In genomic region chr7:90788057-90788456, GRCh38 we compare ENCODE assay signal across 23 cellular contexts.
DNase-seq lines count a peak whose midpoint lies in the region; ATAC-seq and TF ChIP-seq lines count a peak whose summit lies in the region.
"Had no signal": no experiment of that assay in that cellular context is flagged by ENCODE, and none has a peak within 500 bp of the region (broad histone marks: within the 10 kb centered on the region; RNA-seq: fewer than 3 reads in every experiment).

No MANE protein-coding gene starts in this region.

- H2BK15ac ChIP-seq in IMR-90 (ENCODE audit: low read depth, low read length): no peak overlapping the region

- H3K56ac ChIP-seq in IMR-90 (ENCODE audit: extremely low read depth, insufficient read depth, low read length): no peak overlapping the region

- H3K9me3 Mint-ChIP-seq in chondrocyte (ENCODE audit: low read depth) (peaks cover 21% of the 10 kb centered on the region), memory B cell (peaks cover 15% of the 10 kb centered on the region)

- no peak overlapping the region for H2AFZ ChIP-seq in IMR-90 (replicated peaks; ENCODE audit: low read length, poor library complexity)

- H2AK9ac ChIP-seq in IMR-90 (replicated peaks; ENCODE audit: low read depth, low read length, poor library complexity): no peak overlapping the region

- CTCF ChIA-PET in IMR-90 (lab: Yijun Ruan, JAX): no interaction called here

- WGBS in IMR-90 (ENCODE audit: extremely low coverage in 2 of 2, insufficient read length in 1 of 2), 2 experiments: 100% methylated on average over 1 of the region's 4 CpGs; no CpG with 5 or more reads in 1 of the 2 experiments

- H3K4me2 ChIP-seq in IMR-90 (ENCODE audit: low read depth, low read length): no peak overlapping the region

- intact Hi-C loops in IMR-90 (cut with micrococcal nuclease): no loop called here

- H3K14ac ChIP-seq in IMR-90 (replicated peaks; ENCODE audit: low read depth, low read length): no peak overlapping the region

- in situ Hi-C loops in IMR-90 (cut with MboI; ENCODE audit: low sequenced_read_pairs): no loop called here

- H4K8ac ChIP-seq in IMR-90 (ENCODE audit: low read depth in 2 of 2, low read length in 2 of 2): no peak overlapping the region

- dilution Hi-C loops in IMR-90 (cut with HindIII; ENCODE audit: low sequenced_read_pairs, unreplicated experiment): no loop called here

- peaks cover 61% of the 10 kb centered on the region for H3K4me1 Mint-ChIP-seq in chondrocyte (ENCODE audit: low read depth)
- peaks cover 10% of the 10 kb centered on the region for H3K4me1 Mint-ChIP-seq in memory B cell
- H3K4me1 Mint-ChIP-seq: central memory CD8-positive, alpha-beta T cell; T-helper 17 cell had no signal

- POLR2A ChIA-PET in IMR-90 (lab: Charles Lee; ENCODE audit: unreplicated experiment): interaction anchor here (0.5 kb wide), 1 partner anchor 8 kb away, joined by 3 read pairs; no protein-coding TSS in a partner anchor

- no peaks in the 10 kb centered on the region for H3K9me1 ChIP-seq in IMR-90 (ENCODE audit: insufficient read depth, low read length)

- TF ChIP-seq POLR2A in IMR-90 (IDR thresholded peaks at IDR 0.05; ENCODE audit: low read depth, low read length): no peak

- no peak overlapping the region for H3K18ac ChIP-seq in IMR-90 (ENCODE audit: low read depth, low read length)

- no peaks in the 10 kb centered on the region for H4K20me1 ChIP-seq in IMR-90 (ENCODE audit: insufficient read depth, low read length)

- no peak overlapping the region for H3K4me3 ChIP-seq in IMR-90 (ENCODE audit: insufficient read depth, low read depth, low read length)
- H3K4me3 ChIP-seq: vagina had no signal

- H3K27me3 ChIP-seq in IMR-90 (ENCODE audit: control insufficient read depth, insufficient read depth, low read length): no peaks in the 10 kb centered on the region
- H3K27me3 ChIP-seq: foreskin keratinocyte, vagina had no signal

- H2BK5ac ChIP-seq in IMR-90 (ENCODE audit: low read depth, low read length, poor library complexity, severe bottlenecking): no peak overlapping the region

- no peaks in the 10 kb centered on the region for H3K4me1 ChIP-seq in IMR-90 (ENCODE audit: control insufficient read depth, insufficient read depth, low read length)
- H3K4me1 ChIP-seq: foreskin keratinocyte, vagina had no signal

- no peak overlapping the region for H4K5ac ChIP-seq in IMR-90 (ENCODE audit: low read depth, low read length)

- TF ChIP-seq CTCF in IMR-90 (conservative IDR thresholded peaks at IDR 0.05; ENCODE audit: low read depth, low read length) (no peak), chondrocyte (IDR thresholded peaks at IDR 0.05) (no peak)

- no TSS peak for BruUV-seq in IMR-90 (replicated peaks; lab: Mats Ljungman, UMichigan)

- H3K27ac Mint-ChIP-seq in chondrocyte (ENCODE audit: unreplicated experiment): peak overlapping the region; percentile 90
- H3K27ac Mint-ChIP-seq in memory B cell: peak overlapping the region; percentile 57
- H3K27ac Mint-ChIP-seq: activated B cell treated with CpG ODN at 0.5 μM for 24 hours; activated naive CD8-positive, alpha-beta T cell; activated T-helper 1 cell treated with anti-CD3 and anti-CD28 coated beads, Interleukin-12 subunit alpha, Interleukin-12 subunit beta, Interleukin-2, Interleukin-4 antibody, amounts not matched to agents 30 ng/mL and 10 ng/mL and 1 ng/mL, durations not matched to agents 14 hours and 24 hours and 36 hours; T-helper 17 cell had no signal

- no peak overlapping the region for H2BK20ac ChIP-seq in IMR-90 (ENCODE audit: low read depth, low read length)

- peaks cover 24% of the 10 kb centered on the region for H3K36me3 Mint-ChIP-seq in chondrocyte (ENCODE audit: low read depth)
- peaks cover 42% of the 10 kb centered on the region for H3K36me3 Mint-ChIP-seq in memory B cell
- H3K36me3 Mint-ChIP-seq: activated naive CD8-positive, alpha-beta T cell had no signal

- ATAC-seq in IMR-90 (ENCODE audit: low read depth) (peak; percentile 66), memory B cell (ENCODE audit: low read depth) (no peak), HG03442 (IDR thresholded peaks at IDR 0.05; ENCODE audit: unreplicated experiment) (no peak), HG02885 (IDR thresholded peaks at IDR 0.05; ENCODE audit: poor library complexity, unreplicated experiment) (no peak)
- ATAC-seq: foreskin keratinocyte, HCT116, T-helper 17 cell had no signal

- H3K4ac ChIP-seq in IMR-90 (ENCODE audit: low read depth, low read length): no peak overlapping the region

- H3K9me3 ChIP-seq in IMR-90 (ENCODE audit: control insufficient read depth, insufficient read depth, low read length): no peaks in the 10 kb centered on the region
- H3K9me3 ChIP-seq: vagina had no signal

- H3K4me3 Mint-ChIP-seq in chondrocyte (ENCODE audit: unreplicated experiment) (peak overlapping the region; percentile 50), memory B cell (no peak overlapping the region)
- H3K4me3 Mint-ChIP-seq: activated B cell treated with CpG ODN at 0.5 μM for 24 hours; activated naive CD8-positive, alpha-beta T cell; activated T-helper 1 cell treated with anti-CD3 and anti-CD28 coated beads, Interleukin-12 subunit alpha, Interleukin-12 subunit beta, Interleukin-2, Interleukin-4 antibody, amounts not matched to agents 30 ng/mL and 10 ng/mL and 1 ng/mL, durations not matched to agents 14 hours and 24 hours and 36 hours; central memory CD8-positive, alpha-beta T cell; T-helper 17 cell had no signal

- H4K91ac ChIP-seq in IMR-90 (ENCODE audit: insufficient read depth, low read depth, low read length): no peak overlapping the region

- H3K27me3 Mint-ChIP-seq in chondrocyte (ENCODE audit: low read depth): no peaks in the 10 kb centered on the region
- H3K27me3 Mint-ChIP-seq in memory B cell: no peaks in the 10 kb centered on the region
- H3K27me3 Mint-ChIP-seq: activated B cell treated with CpG ODN at 0.5 μM for 24 hours; central memory CD8-positive, alpha-beta T cell; T-helper 17 cell had no signal

- no peak overlapping the region for H3K9ac ChIP-seq in IMR-90 (ENCODE audit: low read depth, low read length)

- peaks cover 2% of the 10 kb centered on the region in 2 experiments; a peak in 2 of 4 replicates for H3K79me1 ChIP-seq in IMR-90 (ENCODE audit: low read depth in 1 of 2, low read length in 2 of 2)

- no peak overlapping the region for H2BK120ac ChIP-seq in IMR-90 (ENCODE audit: low read depth, low read length)

- DNase-seq in IMR-90 (peak; percentile 28), chondrocyte (ENCODE audit: low spot score) (no peak), memory B cell (ENCODE audit: low spot score in 2 of 2) (no peak), stromal cell of bone marrow (ENCODE audit: low read depth) (peak; percentile 36), DMS79 treated with DMSO at 0.1 percent for 48 hours (lab: John Stamatoyannopoulos, UW) (no peak)
- DNase-seq: activated B cell treated with CpG ODN at 0.5 μM for 24 hours; activated CD8-positive, alpha-beta memory T cell treated with anti-CD3 and anti-CD28 coated beads for 24 hours; AML-193; foreskin keratinocyte; NCI-H1417; NCI-H2171; NCI-H69; occipital lobe; SIG-M5; stimulated activated CD4-positive, alpha-beta T cell treated with anti-CD3 and anti-CD28 coated beads, Interleukin-2, amount 100 ng/mL, for 24 hours; T-helper 17 cell had no signal

- H2AK5ac ChIP-seq in IMR-90 (ENCODE audit: low read depth, low read length): no peak overlapping the region

- no peak overlapping the region for H3K27ac ChIP-seq in IMR-90 (ENCODE audit: insufficient read depth, low read length)
- H3K27ac ChIP-seq: foreskin keratinocyte, vagina had no signal

- no peak overlapping the region for H3K23ac ChIP-seq in IMR-90 (ENCODE audit: low read depth, low read length)

- TF ChIP-seq RAD21 in IMR-90 (IDR thresholded peaks at IDR 0.05; ENCODE audit: low read length): no peak

- no peaks in the 10 kb centered on the region for H3K36me3 ChIP-seq in IMR-90 (ENCODE audit: control insufficient read depth, insufficient read depth, low read length)
- H3K36me3 ChIP-seq: vagina had no signal

TF ChIP-seq in IMR-90, 13 proteins besides CTCF, POLR2A, EP300 and RAD21:
- TF ChIP-seq CEBPB (IDR thresholded peaks at IDR 0.05; ENCODE audit: low read depth, low read length) (no peak), SMC3 (IDR thresholded peaks at IDR 0.05; ENCODE audit: low read depth, low read length) (no peak)

Comparison
In these comparisons a context has a peak if more than half of its experiments do, and no peak if none do; other contexts are left out.
1. DNase-seq: peak in IMR-90 (single experiment) and stromal cell of bone marrow (single experiment); none in chondrocyte (single experiment), memory B cell (0 of 2) and DMS79 treated with DMSO at 0.1 percent for 48 hours (single experiment).